In the genomic region with DNA sequence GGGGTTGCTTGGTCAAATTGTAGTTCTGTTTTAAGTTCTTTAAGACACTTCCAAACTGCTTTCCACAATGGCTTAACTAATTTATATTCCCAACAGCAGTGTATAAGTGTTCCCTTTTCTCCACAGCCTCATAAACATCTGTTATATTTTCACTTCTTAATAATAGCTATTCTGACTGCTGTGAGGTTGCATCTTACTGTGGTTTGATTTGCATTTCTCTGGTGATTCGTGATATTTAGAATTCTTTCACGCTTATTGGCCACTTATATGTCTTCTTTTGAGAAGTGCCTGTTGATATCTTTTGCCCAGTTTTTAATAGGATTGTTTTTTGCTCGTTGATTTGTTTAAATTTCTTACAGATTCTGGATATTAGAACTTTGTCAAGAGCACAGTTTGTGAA, we compare ENCODE assay signal across 17 cellular contexts.
DNase-seq lines count a peak whose midpoint lies in the region; ATAC-seq and TF ChIP-seq lines count a peak whose summit lies in the region.
"Had no signal": no experiment of that assay in that cellular context is flagged by ENCODE, and none has a peak within 500 bp of the region (broad histone marks: within the 10 kb centered on the region; RNA-seq: fewer than 3 reads in every experiment).

No MANE protein-coding gene starts in this region.

- H3K56ac ChIP-seq in mesendoderm (ENCODE audit: low read length): no peak overlapping the region

- no peak overlapping the region for H3K4ac ChIP-seq in mesendoderm (ENCODE audit: low read depth, low read length)

- H3K36me3 Mint-ChIP-seq in nephron progenitor cell (ENCODE audit: low read depth): no peaks in the 10 kb centered on the region
- H3K36me3 Mint-ChIP-seq in activated CD8-positive, alpha-beta T cell treated with anti-CD3 and anti-CD28 coated beads, Interleukin-2, amount 10 ng/mL, durations not matched to agents 7 days and 5 days (ENCODE audit: low read depth): no peaks in the 10 kb centered on the region

- H3K27me3 ChIP-seq in mesendoderm (ENCODE audit: insufficient read depth, low read length, poor library complexity): no peaks in the 10 kb centered on the region

- no peaks in the 10 kb centered on the region for H3K4me1 ChIP-seq in mesendoderm (ENCODE audit: control insufficient read depth, low read depth, low read length)
- H3K4me1 ChIP-seq: Caco-2 had no signal

- H3K4me1 Mint-ChIP-seq in nephron progenitor cell: no peaks in the 10 kb centered on the region
- no peaks in the 10 kb centered on the region for H3K4me1 Mint-ChIP-seq in activated CD8-positive, alpha-beta T cell treated with anti-CD3 and anti-CD28 coated beads, Interleukin-2, amount 10 ng/mL, durations not matched to agents 7 days and 5 days (ENCODE audit: low read depth)
- H3K4me1 Mint-ChIP-seq: GM23338 had no signal

- WGBS in mesendoderm (ENCODE audit: extremely low coverage, insufficient coverage, low lambda C conversion rate): no CpG with 5 or more reads among the region's 3 CpGs

- H3K18ac ChIP-seq in mesendoderm (ENCODE audit: low read length): no peak overlapping the region

- no peak overlapping the region for H3K4me3 ChIP-seq in mesendoderm (ENCODE audit: low read length)
- H3K4me3 ChIP-seq: GM23338 had no signal

- H3K27ac Mint-ChIP-seq in nephron progenitor cell: peak overlapping the region; percentile 8
- no peak overlapping the region for H3K27ac Mint-ChIP-seq in activated CD8-positive, alpha-beta T cell treated with anti-CD3 and anti-CD28 coated beads, Interleukin-2, amount 10 ng/mL, durations not matched to agents 7 days and 5 days
- H3K27ac Mint-ChIP-seq: CD4-positive, alpha-beta T cell; GM23338 had no signal

- no peaks in the 10 kb centered on the region for H3K79me1 ChIP-seq in mesendoderm (ENCODE audit: low read length)

- no peak overlapping the region for H2BK120ac ChIP-seq in mesendoderm (ENCODE audit: low read depth, low read length)

- H3K23ac ChIP-seq in mesendoderm (ENCODE audit: low read length): no peak overlapping the region

- no peak overlapping the region for H4K8ac ChIP-seq in mesendoderm (ENCODE audit: low read depth, low read length)

- TF ChIP-seq CTCF in nephron progenitor cell (IDR thresholded peaks at IDR 0.05): no peak

- CTCF ChIA-PET in activated CD8-positive, alpha-beta T cell treated with anti-CD3 and anti-CD28 coated beads, Interleukin-2, amount 10 ng/mL, durations not matched to agents 7 days and 5 days (lab: Charles Lee): no interaction called here

- H3K79me2 ChIP-seq in mesendoderm (ENCODE audit: control insufficient read depth, insufficient read depth, low read length): no peaks in the 10 kb centered on the region

- H4K5ac ChIP-seq in mesendoderm (ENCODE audit: low read length): no peak overlapping the region

- no peak overlapping the region for H3K27ac ChIP-seq in mesendoderm (ENCODE audit: low read depth, low read length)
- H3K27ac ChIP-seq: C4-2B had no signal

- no peaks in the 10 kb centered on the region for H3K27me3 Mint-ChIP-seq in nephron progenitor cell (ENCODE audit: low read depth, poor library complexity)
- H3K27me3 Mint-ChIP-seq in activated CD8-positive, alpha-beta T cell treated with anti-CD3 and anti-CD28 coated beads, Interleukin-2, amount 10 ng/mL, durations not matched to agents 7 days and 5 days (ENCODE audit: low read depth): no peaks in the 10 kb centered on the region
- H3K27me3 Mint-ChIP-seq: CD4-positive, alpha-beta T cell had no signal

- no peak overlapping the region for H3K4me3 Mint-ChIP-seq in nephron progenitor cell
- no peak overlapping the region for H3K4me3 Mint-ChIP-seq in activated CD8-positive, alpha-beta T cell treated with anti-CD3 and anti-CD28 coated beads, Interleukin-2, amount 10 ng/mL, durations not matched to agents 7 days and 5 days
- H3K4me3 Mint-ChIP-seq: CD4-positive, alpha-beta T cell; GM23338 had no signal

- H3K36me3 ChIP-seq in mesendoderm (ENCODE audit: control insufficient read depth, insufficient read depth, low read length): no peaks in the 10 kb centered on the region

- no peak overlapping the region for H2BK15ac ChIP-seq in mesendoderm (replicated peaks; ENCODE audit: low read depth)

- no peak overlapping the region for H2AK5ac ChIP-seq in mesendoderm (ENCODE audit: low read length)

- ATAC-seq in GM18517 (IDR thresholded peaks at IDR 0.05; ENCODE audit: unreplicated experiment) (peak; percentile 80), GM19463 (IDR thresholded peaks at IDR 0.05; ENCODE audit: unreplicated experiment) (peak; percentile 53), HG03432 (IDR thresholded peaks at IDR 0.05; ENCODE audit: unreplicated experiment) (peak; percentile 61)
- ATAC-seq in activated CD8-positive, alpha-beta T cell treated with anti-CD3 and anti-CD28 coated beads, Interleukin-2, amount 10 ng/mL, durations not matched to agents 7 days and 5 days: no peak
- ATAC-seq: GM23338 had no signal

- H3K9ac ChIP-seq in mesendoderm (ENCODE audit: low read length): no peak overlapping the region

- no peak overlapping the region for H3K4me2 ChIP-seq in mesendoderm (ENCODE audit: low read length)
- H3K4me2 ChIP-seq: GM23338 had no signal

- intact Hi-C loops in posterior cingulate gyrus (cut with DNase I): no loop called here

- peaks cover 7% of the 10 kb centered on the region for H3K9me3 Mint-ChIP-seq in nephron progenitor cell
- H3K9me3 Mint-ChIP-seq in activated CD8-positive, alpha-beta T cell treated with anti-CD3 and anti-CD28 coated beads, Interleukin-2, amount 10 ng/mL, durations not matched to agents 7 days and 5 days (ENCODE audit: insufficient read depth): no peaks in the 10 kb centered on the region
- H3K9me3 Mint-ChIP-seq: CD4-positive, alpha-beta T cell; GM23338 had no signal

- DNase-seq in nephron progenitor cell (no peak), mesendoderm (no peak), posterior cingulate gyrus (no peak)
- DNase-seq in activated T-cell treated with anti-CD3 and anti-CD28 coated beads, Interleukin-2, amount 50 U/mL, for 1 hour: no peak
- DNase-seq in activated CD8-positive, alpha-beta T cell treated with anti-CD3 and anti-CD28 coated beads, Interleukin-2, amount 10 ng/mL, durations not matched to agents 7 days and 5 days: no peak
- DNase-seq: ACHN; AML-193; Caco-2; CD4-positive, alpha-beta T cell; HCEC 1CT; Kasumi-1; KG1 had no signal

- no peak overlapping the region for H2BK5ac ChIP-seq in mesendoderm (ENCODE audit: low read length)

- POLR2A ChIA-PET in activated CD8-positive, alpha-beta T cell treated with anti-CD3 and anti-CD28 coated beads, Interleukin-2, amount 10 ng/mL, durations not matched to agents 7 days and 5 days (lab: Charles Lee): no interaction called here
